ENCODE assay signal across 39 cellular contexts in the genomic region with DNA sequence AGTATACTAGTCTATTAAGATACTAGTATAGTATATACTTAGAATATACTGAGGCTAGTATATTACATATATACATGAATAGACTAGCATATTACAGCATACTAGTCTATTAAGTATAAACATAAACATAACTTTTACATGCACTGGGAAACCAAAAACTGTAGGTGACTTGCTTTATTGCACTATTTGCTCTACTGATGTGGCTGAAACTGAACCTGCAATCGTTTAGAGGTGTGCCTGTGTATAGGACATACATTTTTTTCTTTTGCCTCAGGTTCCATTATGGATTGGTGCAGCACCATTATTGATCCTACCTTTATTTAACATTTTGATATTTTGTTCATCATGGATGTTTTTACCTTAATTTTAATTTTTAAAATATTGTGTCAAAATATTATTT.
"Had no signal": no experiment of that assay in that cellular context is flagged by ENCODE, and none has a peak within 500 bp of the region (broad histone marks: within the 10 kb centered on the region; RNA-seq: fewer than 3 reads in every experiment).

No MANE protein-coding gene starts in this region.

- H3K4me1 ChIP-seq: adrenal gland, ascending aorta, body of pancreas, breast epithelium had no signal

- H3K4me3 ChIP-seq: adrenal gland, ascending aorta, body of pancreas, breast epithelium, cardiac muscle cell had no signal

- H3K4me1 Mint-ChIP-seq: activated naive CD4-positive, alpha-beta T cell treated with anti-CD3 and anti-CD28 coated beads, Interleukin-2, amount 10 ng/mL, durations not matched to agents 7 days and 5 days; activated naive CD4-positive, alpha-beta T cell treated with anti-CD3 and anti-CD28 coated beads, Interleukin-2, amount 50 U/mL, for 24 hours; activated naive CD8-positive, alpha-beta T cell treated with anti-CD3 and anti-CD28 coated beads for 36 hours; activated naive CD8-positive, alpha-beta T cell treated with anti-CD3 and anti-CD28 coated beads, Interleukin-2, amount 10 ng/mL, durations not matched to agents 7 days and 5 days; activated naive CD8-positive, alpha-beta T cell treated with anti-CD3 and anti-CD28 coated beads, Interleukin-2, amount 50 U/mL, for 24 hours; activated T-helper 17 cell treated with anti-CD3 and anti-CD28 coated beads, Interleukin-2, amount 50 U/mL, for 72 hours; brain; central memory CD8-positive, alpha-beta T cell had no signal

- H3K9me3 ChIP-seq: adrenal gland, body of pancreas had no signal

- H3K36me3 ChIP-seq: adrenal gland, ascending aorta, brain microvascular endothelial cell, breast epithelium, cardiac muscle cell had no signal

- H3K27me3 ChIP-seq: adrenal gland, ascending aorta, body of pancreas, brain microvascular endothelial cell, breast epithelium, cardiac muscle cell had no signal

- DNase-seq: activated effector memory CD4-positive, alpha-beta T cell treated with anti-CD3 and anti-CD28 coated beads, Interleukin-2, amount 50 U/mL, for 16 hours; activated effector memory CD4-positive, alpha-beta T cell treated with Interleukin-2 at 50 U/mL for 16 hours; activated gamma-delta T cell; activated gamma-delta T cell treated with Interleukin-2 at 50 U/mL for 16 hours; activated naive CD4-positive, alpha-beta T cell; activated naive CD4-positive, alpha-beta T cell treated with anti-CD3 and anti-CD28 coated beads for 36 hours; activated naive CD4-positive, alpha-beta T cell treated with anti-CD3 and anti-CD28 coated beads, Interleukin-2, amount 10 ng/mL, durations not matched to agents 7 days and 5 days; activated naive CD4-positive, alpha-beta T cell treated with anti-CD3 and anti-CD28 coated beads, Interleukin-2, amount 50 U/mL, for 16 hours; activated naive CD4-positive, alpha-beta T cell treated with Interleukin-2 at 50 U/mL for 16 hours; activated naive CD8-positive, alpha-beta T cell treated with anti-CD3 and anti-CD28 coated beads for 36 hours; activated naive CD8-positive, alpha-beta T cell treated with anti-CD3 and anti-CD28 coated beads, Interleukin-2, amount 10 ng/mL, durations not matched to agents 7 days and 5 days; activated naive CD8-positive, alpha-beta T cell treated with anti-CD3 and anti-CD28 coated beads, Interleukin-2, amount 50 U/mL, for 24 hours; activated T-cell treated with anti-CD3 and anti-CD28 coated beads, Interleukin-2, amount 50 U/mL, for 24 hours; activated T-cell treated with anti-CD3 and anti-CD28 coated beads, Interleukin-2, amount 50 U/mL, for 4 hours; activated T-cell treated with anti-CD3 and anti-CD28 coated beads, Interleukin-2, amount 50 U/mL, for 48 hours; activated T-cell treated with anti-CD3 and anti-CD28 coated beads, Interleukin-2, amount 50 U/mL, for 72 hours; adrenal gland; amniotic stem cell; amygdala; anterior cingulate cortex; aorta; body of pancreas; brain microvascular endothelial cell; caudate nucleus; central memory CD4-positive, alpha-beta T cell; cerebellar nuclear complex had no signal

- H3K36me3 Mint-ChIP-seq: activated naive CD4-positive, alpha-beta T cell treated with anti-CD3 and anti-CD28 coated beads, Interleukin-2, amount 10 ng/mL, durations not matched to agents 7 days and 5 days; activated naive CD4-positive, alpha-beta T cell treated with anti-CD3 and anti-CD28 coated beads, Interleukin-2, amount 50 U/mL, for 24 hours; activated naive CD4-positive, alpha-beta T cell treated with anti-CD3 and anti-CD28 coated beads, Interleukin-2, amount 50 U/mL, for 72 hours; activated naive CD8-positive, alpha-beta T cell; activated naive CD8-positive, alpha-beta T cell treated with anti-CD3 and anti-CD28 coated beads for 36 hours; activated naive CD8-positive, alpha-beta T cell treated with anti-CD3 and anti-CD28 coated beads, Interleukin-2, amount 10 ng/mL, durations not matched to agents 7 days and 5 days; brain had no signal

- ATAC-seq: activated naive CD4-positive, alpha-beta T cell treated with anti-CD3 and anti-CD28 coated beads, Interleukin-2, amount 50 U/mL, for 72 hours; activated naive CD8-positive, alpha-beta T cell treated with anti-CD3 and anti-CD28 coated beads, Interleukin-2, amount 50 U/mL, for 24 hours; activated T-cell treated with anti-CD3 and anti-CD28 coated beads, Interleukin-2, amount 50 U/mL, for 4 hours; activated T-cell treated with anti-CD3 and anti-CD28 coated beads, Interleukin-2, amount 50 U/mL, for 72 hours; activated T-helper 17 cell treated with anti-CD3 and anti-CD28 coated beads, Interleukin-2, amount 50 U/mL, for 72 hours; body of pancreas had no signal

- H3K27me3 Mint-ChIP-seq: activated T-helper 17 cell treated with anti-CD3 and anti-CD28 coated beads, Interleukin-2, amount 50 U/mL, for 72 hours had no signal

- H3K9me3 Mint-ChIP-seq: activated naive CD4-positive, alpha-beta T cell treated with anti-CD3 and anti-CD28 coated beads, Interleukin-2, amount 10 ng/mL, durations not matched to agents 7 days and 5 days; activated naive CD4-positive, alpha-beta T cell treated with anti-CD3 and anti-CD28 coated beads, Interleukin-2, amount 50 U/mL, for 24 hours; activated naive CD4-positive, alpha-beta T cell treated with anti-CD3 and anti-CD28 coated beads, Interleukin-2, amount 50 U/mL, for 72 hours; activated naive CD8-positive, alpha-beta T cell treated with anti-CD3 and anti-CD28 coated beads, Interleukin-2, amount 10 ng/mL, durations not matched to agents 7 days and 5 days; activated naive CD8-positive, alpha-beta T cell treated with anti-CD3 and anti-CD28 coated beads, Interleukin-2, amount 50 U/mL, for 24 hours; activated T-cell treated with anti-CD3 and anti-CD28 coated beads, Interleukin-2, amount 50 U/mL, for 24 hours; activated T-cell treated with anti-CD3 and anti-CD28 coated beads, Interleukin-2, amount 50 U/mL, for 4 hours; activated T-helper 1 cell treated with anti-CD3 and anti-CD28 coated beads, Interleukin-12 subunit alpha, Interleukin-12 subunit beta, Interleukin-2, Interleukin-4 antibody, amounts not matched to agents 30 ng/mL and 10 ng/mL and 1 ng/mL, durations not matched to agents 14 hours and 24 hours and 36 hours; activated T-helper 17 cell treated with anti-CD3 and anti-CD28 coated beads, Interleukin-2, amount 50 U/mL, for 72 hours; central memory CD8-positive, alpha-beta T cell had no signal

- H3K27ac Mint-ChIP-seq: activated naive CD4-positive, alpha-beta T cell treated with anti-CD3 and anti-CD28 coated beads for 36 hours; activated naive CD4-positive, alpha-beta T cell treated with anti-CD3 and anti-CD28 coated beads, Interleukin-2, amount 10 ng/mL, durations not matched to agents 7 days and 5 days; activated naive CD4-positive, alpha-beta T cell treated with anti-CD3 and anti-CD28 coated beads, Interleukin-2, amount 50 U/mL, for 24 hours; activated naive CD4-positive, alpha-beta T cell treated with anti-CD3 and anti-CD28 coated beads, Interleukin-2, amount 50 U/mL, for 72 hours; activated naive CD8-positive, alpha-beta T cell; activated naive CD8-positive, alpha-beta T cell treated with anti-CD3 and anti-CD28 coated beads for 36 hours; activated naive CD8-positive, alpha-beta T cell treated with anti-CD3 and anti-CD28 coated beads, Interleukin-2, amount 10 ng/mL, durations not matched to agents 7 days and 5 days; activated naive CD8-positive, alpha-beta T cell treated with anti-CD3 and anti-CD28 coated beads, Interleukin-2, amount 50 U/mL, for 24 hours; activated T-cell treated with anti-CD3 and anti-CD28 coated beads, Interleukin-2, amount 50 U/mL, for 24 hours; activated T-cell treated with anti-CD3 and anti-CD28 coated beads, Interleukin-2, amount 50 U/mL, for 72 hours; activated T-helper 1 cell treated with anti-CD3 and anti-CD28 coated beads, Interleukin-12 subunit alpha, Interleukin-12 subunit beta, Interleukin-2, Interleukin-4 antibody, amounts not matched to agents 30 ng/mL and 10 ng/mL and 1 ng/mL, durations not matched to agents 14 hours and 24 hours and 36 hours; activated T-helper 17 cell treated with anti-CD3 and anti-CD28 coated beads, Interleukin-2, amount 50 U/mL, for 72 hours; activated T-helper 2 cell treated with anti-CD3 and anti-CD28 coated beads, Interferon-gamma antibody, Interleukin-2, Interleukin-4, amounts not matched to agents 10 μg/mL and 5 μg/mL and 100 μg/mL, durations not matched to agents 14 hours and 24 hours and 36 hours; brain had no signal

- H3K4me3 Mint-ChIP-seq: activated naive CD4-positive, alpha-beta T cell treated with anti-CD3 and anti-CD28 coated beads for 36 hours; activated naive CD4-positive, alpha-beta T cell treated with anti-CD3 and anti-CD28 coated beads, Interleukin-2, amount 10 ng/mL, durations not matched to agents 7 days and 5 days; activated naive CD4-positive, alpha-beta T cell treated with anti-CD3 and anti-CD28 coated beads, Interleukin-2, amount 50 U/mL, for 24 hours; activated naive CD8-positive, alpha-beta T cell; activated naive CD8-positive, alpha-beta T cell treated with anti-CD3 and anti-CD28 coated beads for 36 hours; activated naive CD8-positive, alpha-beta T cell treated with anti-CD3 and anti-CD28 coated beads, Interleukin-2, amount 10 ng/mL, durations not matched to agents 7 days and 5 days; activated naive CD8-positive, alpha-beta T cell treated with anti-CD3 and anti-CD28 coated beads, Interleukin-2, amount 50 U/mL, for 24 hours; activated T-cell treated with anti-CD3 and anti-CD28 coated beads, Interleukin-2, amount 50 U/mL, for 24 hours; activated T-cell treated with anti-CD3 and anti-CD28 coated beads, Interleukin-2, amount 50 U/mL, for 4 hours; activated T-cell treated with anti-CD3 and anti-CD28 coated beads, Interleukin-2, amount 50 U/mL, for 72 hours; activated T-helper 1 cell treated with anti-CD3 and anti-CD28 coated beads, Interleukin-12 subunit alpha, Interleukin-12 subunit beta, Interleukin-2, Interleukin-4 antibody, amounts not matched to agents 30 ng/mL and 10 ng/mL and 1 ng/mL, durations not matched to agents 14 hours and 24 hours and 36 hours; activated T-helper 17 cell treated with anti-CD3 and anti-CD28 coated beads, Interleukin-2, amount 50 U/mL, for 72 hours; brain; central memory CD8-positive, alpha-beta T cell had no signal

- FAIRE-seq: astrocyte, bronchial epithelial cell had no signal

- H3K27ac ChIP-seq: adrenal gland, ascending aorta, body of pancreas, brain microvascular endothelial cell, breast epithelium, cardiac muscle cell had no signal
